Comparison of ENCODE assay signal across 8 cellular contexts in genomic region chr4:94595880-94596483, GRCh38.
A peak's percentile ranks its signal among the peaks of the same experiment; 100 is the strongest.
DNase-seq lines count a peak whose midpoint lies in the region; ATAC-seq, FAIRE-seq and TF ChIP-seq lines count a peak whose summit lies in the region.

No MANE protein-coding gene starts in this region.

- H3K4me1 ChIP-seq in HepG2 (ENCODE audit: insufficient read depth, low read length), result no peaks in the 10 kb centered on the region

- no peaks in the 10 kb centered on the region for H3K27me3 ChIP-seq in brain microvascular endothelial cell (replicated peaks)
- H3K27me3 ChIP-seq in HepG2 (ENCODE audit: control insufficient read depth in 1 of 2, insufficient read depth in 2 of 2, low read length in 2 of 2), result no peaks in the 10 kb centered on the region

- TF ChIP-seq CTCF in GM13977 (IDR thresholded peaks at IDR 0.05; ENCODE audit: extremely low read depth, insufficient read depth, missing control alignments), result peak; percentile 65
- peak; percentile 24 for TF ChIP-seq CTCF in brain microvascular endothelial cell (IDR thresholded peaks at IDR 0.05; ENCODE audit: low read depth, low read length, missing control alignments)
- peak; percentile 65 for TF ChIP-seq CTCF in HepG2 (CRISPR knock-in tag; IDR thresholded peaks at IDR 0.05)

- ATAC-seq in HG02885 (IDR thresholded peaks at IDR 0.05; ENCODE audit: poor library complexity, unreplicated experiment) (peak; percentile 87), HepG2 (0 out of 3 replicates have a peak, but pooled peaks have one; percentile 51)

- TF ChIP-seq POLR2A in HepG2 (IDR thresholded peaks at IDR 0.05; ENCODE audit: insufficient read depth in 1 of 2, low read depth in 2 of 2, low read length in 2 of 2), result no peak

- H3K4me3 ChIP-seq in brain microvascular endothelial cell (ENCODE audit: low read depth, low read length) (no peak overlapping the region), HepG2 (replicated peaks in 1 of 3; ENCODE audit: insufficient read depth in 1 of 3, low read depth in 2 of 3, low read length in 3 of 3) (no peak overlapping the region)

- peak; percentile 70 for TF ChIP-seq RAD21 in HepG2 (CRISPR knock-in tag; IDR thresholded peaks at IDR 0.05)

- FAIRE-seq in HepG2 (lab: Jason Lieb, UNC), result peak; percentile 71

- H2AFZ ChIP-seq in HepG2 (ENCODE audit: low read length), result no peak overlapping the region

- no peak overlapping the region for H3K9ac ChIP-seq in HepG2 (ENCODE audit: insufficient read depth, low read depth, low read length)

- intact Hi-C loops in HepG2 (cut with micrococcal nuclease; ENCODE audit: unreplicated experiment), result loop anchor here (1.0 to 5.0 kb wide), 4 partner anchors 99 to 292 kb away; no protein-coding TSS in a partner anchor

- DNase-seq in AML-193 (lab: John Stamatoyannopoulos, UW) (peak; percentile 47 to 54), GM13977 (ENCODE audit: low spot score) (peak; percentile 45), NCI-H2227 (lab: John Stamatoyannopoulos, UW; ENCODE audit: unreplicated experiment) (peak; percentile 3), brain microvascular endothelial cell (no peak), HepG2 (ENCODE audit: low spot score) (peak; percentile 48), activated gamma-delta T cell (lab: John Stamatoyannopoulos, UW) (no peak)
- DNase-seq in stimulated activated naive CD4-positive, alpha-beta T cell treated with Interleukin-2 at 50 U/mL for 16 hours (lab: John Stamatoyannopoulos, UW), result no peak

- TF ChIP-seq EP300 in HepG2 (IDR thresholded peaks at IDR 0.05; ENCODE audit: low read depth in 2 of 2, low read length in 2 of 2) (no peak), HepG2 (CRISPR knock-in tag; IDR thresholded peaks at IDR 0.05; ENCODE audit: borderline replicate concordance) (no peak)

- no peaks in the 10 kb centered on the region for H3K9me3 ChIP-seq in HepG2 (ENCODE audit: low read length)

- CTCF ChIA-PET in HepG2 (lab: Yijun Ruan, JAX; ENCODE audit: low intra/inter-chr PET ratio, low total read pairs), result interaction anchor here (1.7 to 2.3 kb wide), 2 partner anchors 189 to 292 kb away, joined by 13 to 28 read pairs; no protein-coding TSS in a partner anchor

- no peaks in the 10 kb centered on the region for H4K20me1 ChIP-seq in HepG2 (ENCODE audit: insufficient read depth, low read length)

- H3K79me2 ChIP-seq in HepG2 (ENCODE audit: insufficient read depth, low read length), result no peaks in the 10 kb centered on the region

- H3K27ac ChIP-seq in brain microvascular endothelial cell (no peak overlapping the region), HepG2 (ENCODE audit: extremely low read length, insufficient read depth, low read length) (no peak overlapping the region)

- BruUV-seq in HepG2 (replicated peaks; lab: Mats Ljungman, UMichigan), result no TSS peak

- in situ Hi-C loops in GM13977 (cut with MboI; ENCODE audit: low pct_unique_long_range_greater_than_20kb, low sequenced_read_pairs, unreplicated experiment) (loop anchor here (10.0 to 25.0 kb wide), 2 partner anchors 191 to 809 kb away; no protein-coding TSS in a partner anchor), brain microvascular endothelial cell (cut with HindIII; ENCODE audit: low pct_ligation_motif_present, low sequenced_read_pairs) (no loop called here), HepG2 (cut with HindIII; ENCODE audit: extremely low pct_ligation_motif_present, low pct_unique_long_range_greater_than_20kb) (loop anchor here (5.0 to 25.0 kb wide), 3 partner anchors 189 to 809 kb away; no protein-coding TSS in a partner anchor)

- WGBS in HepG2 (ENCODE audit: low lambda C conversion rate), result 64% methylated on average over 5 of the region's 5 CpGs

- peaks cover 49% of the 10 kb centered on the region for H3K36me3 ChIP-seq in brain microvascular endothelial cell (replicated peaks)
- H3K36me3 ChIP-seq in HepG2 (replicated peaks in 1 of 2; ENCODE audit: control insufficient read depth in 1 of 2, insufficient read depth in 2 of 2, low read length in 2 of 2), result peaks cover 8 to 12% of the 10 kb centered on the region in 2 experiments

- no peak overlapping the region for H3K4me2 ChIP-seq in HepG2 (ENCODE audit: low read depth, low read length)

- POLR2A ChIA-PET in HepG2 (lab: Yijun Ruan, JAX), result no interaction called here

TF ChIP-seq in HepG2, 621 proteins besides CTCF, POLR2A, EP300 and RAD21:
- peak; percentile 49; the same call in 1 of the 2 replicates for TF ChIP-seq PPARG (CRISPR knock-in tag; conservative IDR thresholded peaks at IDR 0.05)
- TF ChIP-seq ZNF101 (CRISPR knock-in tag; IDR thresholded peaks at IDR 0.05; ENCODE audit: borderline replicate concordance, low read depth), result no peak
- peak; percentile 45; the same call in 1 of the 2 replicates for TF ChIP-seq MAFF (IDR thresholded peaks at IDR 0.05; ENCODE audit: low read depth, low read length)
- peak; percentile 45 to 62 for TF ChIP-seq MAFK (conservative IDR thresholded peaks at IDR 0.05 in 1 of 2, IDR thresholded peaks at IDR 0.05 in 1 of 2; ENCODE audit: low read length in 2 of 2)
- peak; percentile 77 for TF ChIP-seq SMC3 (IDR thresholded peaks at IDR 0.05; ENCODE audit: low read length)
- no peak for TF ChIP-seq ZNF224 (CRISPR knock-in tag; IDR thresholded peaks at IDR 0.05)
- TF ChIP-seq MIXL1 (CRISPR knock-in tag; IDR thresholded peaks at IDR 0.05), result peak; percentile 61
- TF ChIP-seq STAG1 (CRISPR knock-in tag; IDR thresholded peaks at IDR 0.05), result peak; percentile 89

Comparison
In these comparisons a context has a peak if more than half of its experiments do, and no peak if none do; other contexts are left out.
1. DNase-seq: peak in AML-193 (2 of 2), GM13977 (single experiment), NCI-H2227 (single experiment) and HepG2 (single experiment); none in brain microvascular endothelial cell (single experiment), stimulated activated naive CD4-positive, alpha-beta T cell treated with Interleukin-2 at 50 U/mL for 16 hours (single experiment) and activated gamma-delta T cell (single experiment).
2. Peak in every context shown above with its lines, with median percentiles within 50 percentile points of each other: CTCF ChIP-seq.